9 cellular contexts compared by ENCODE assay signal in the genomic region with DNA sequence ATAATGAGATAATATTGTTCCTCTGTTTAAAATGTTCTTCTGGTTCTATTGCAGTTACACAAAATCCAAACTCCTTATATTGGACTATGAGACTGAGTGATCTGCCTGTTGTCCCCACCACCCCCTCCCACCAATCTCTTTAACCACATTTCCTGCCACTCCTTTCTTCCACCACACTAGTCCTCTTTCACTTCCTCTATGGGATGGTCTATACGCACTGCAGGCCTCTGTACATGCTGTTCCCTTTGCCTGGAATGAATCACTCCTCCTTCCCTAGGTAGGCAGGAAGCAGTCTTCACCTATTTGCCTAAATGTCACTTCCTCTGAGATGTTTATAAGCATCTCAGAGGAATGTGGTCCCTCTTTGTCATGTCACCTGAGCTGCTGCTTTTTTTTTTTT. TPM values are rescaled to one million over a fixed set of nuclear protein-coding genes. Genes with fewer than 3 reads are reported as not detected.
DNase-seq lines count a peak whose midpoint lies in the region; ATAC-seq and TF ChIP-seq lines count a peak whose summit lies in the region.
"Had no signal": no experiment of that assay in that cellular context is flagged by ENCODE, and none has a peak within 500 bp of the region (broad histone marks: within the 10 kb centered on the region; RNA-seq: fewer than 3 reads in every experiment).

No MANE protein-coding gene starts in this region.

- peak; percentile 30 for ATAC-seq in GM21447 (IDR thresholded peaks at IDR 0.05; ENCODE audit: unreplicated experiment)

- DNase-seq in A172 (ENCODE audit: low spot score) (peak; percentile 7), SIG-M5 (lab: John Stamatoyannopoulos, UW) (peak; percentile 82), epithelial cell of esophagus (ENCODE audit: low read depth) (peak; percentile 70), iPS-NIHi7 (ENCODE audit: extremely low spot score) (no peak), RKO (ENCODE audit: low spot score) (no peak), cerebellar nuclear complex (lab: John Stamatoyannopoulos, UW) (no peak), GM19240 (ENCODE audit: insufficient read length, low spot score) (no peak)
- DNase-seq: NCI-H510A had no signal

- TF ChIP-seq CTCF in epithelial cell of esophagus (IDR thresholded peaks at IDR 0.05; ENCODE audit: insufficient read depth, low read depth, low read length, missing control alignments), result no peak

- H3K4me3 ChIP-seq in epithelial cell of esophagus (ENCODE audit: low read length), result no peak overlapping the region

RNA-seq across cellular contexts. Expression of a gene that starts 4.0 kb away (rescaled TPM):
- 33.6 and 48.2 TPM in 2 replicates for total RNA-seq in A172 (2014; rRNA removed; shearing (Covaris generic))

RNA-seq across cellular contexts. Expression of a gene that starts 34.2 kb away (rescaled TPM):
- 18.6 and 34.0 TPM in 2 replicates for total RNA-seq in A172 (2014; rRNA removed; shearing (Covaris generic))

Comparison
In these comparisons a context has a peak if more than half of its experiments do, and no peak if none do; other contexts are left out.
1. DNase-seq: peak in A172 (single experiment), SIG-M5 (single experiment) and epithelial cell of esophagus (single experiment); none in iPS-NIHi7 (single experiment), RKO (single experiment), cerebellar nuclear complex (0 of 2) and GM19240 (single experiment).